8 cellular contexts compared by ENCODE assay signal in genomic region chr17:40363480-40363838, GRCh38. TPM values are rescaled to one million over a fixed set of nuclear protein-coding genes. Genes with fewer than 3 reads are reported as not detected.
A peak's percentile ranks its signal among the peaks of the same experiment; 100 is the strongest.
DNase-seq lines count a peak whose midpoint lies in the region; ATAC-seq and TF ChIP-seq lines count a peak whose summit lies in the region.

No MANE protein-coding gene starts in this region.

- peaks cover 20% of the 10 kb centered on the region for H3K4me1 ChIP-seq in mononuclear cell (ENCODE audit: insufficient read depth, low read length)

- peak; percentile 8 for ATAC-seq in HG02642 (IDR thresholded peaks at IDR 0.05; ENCODE audit: poor library complexity, unreplicated experiment)
- no peak for ATAC-seq in left lobe of liver

- H3K9me3 ChIP-seq in mononuclear cell (ENCODE audit: low read depth, low read length) = no peaks in the 10 kb centered on the region

- H3K27me3 ChIP-seq in mononuclear cell (ENCODE audit: insufficient read depth, low read length) = peaks cover 22% of the 10 kb centered on the region

- peak overlapping the region; percentile 48 to 64 for H3K4me3 ChIP-seq in cardiac fibroblast (replicated peaks in 1 of 2; ENCODE audit: low read depth in 2 of 2, low read length in 2 of 2)
- H3K4me3 ChIP-seq in mononuclear cell (ENCODE audit: low read length) = peak overlapping the region; percentile 29

- no peak for TF ChIP-seq CTCF in cardiac fibroblast (IDR thresholded peaks at IDR 0.05; ENCODE audit: low read depth, low read length)

- DNase-seq in AG20443 (ENCODE audit: low spot score) (peak; percentile 66), cardiac fibroblast (ENCODE audit: low read depth in 2 of 2) (peak in 1 of 2 donors; percentile 48), A172 (ENCODE audit: low spot score) (no peak), COLO829 (ENCODE audit: low spot score) (no peak), dedifferentiated amniotic fluid mesenchymal stem cell (ENCODE audit: extremely low spot score) (no peak), left lobe of liver (ENCODE audit: low spot score) (no peak)

RNA-seq across cellular contexts. Expression of gene GJD3, which starts 1.1 kb away (rescaled TPM):
- total RNA-seq in mononuclear cell (0.21 TPM), left lobe of liver (0.68 TPM)
- not detected in 2 replicates for total RNA-seq in A172 (2014; rRNA removed; shearing (Covaris generic))

RNA-seq across cellular contexts. Expression of gene TOP2A, which starts 54.2 kb away (rescaled TPM):
- total RNA-seq in mononuclear cell (1.7 TPM), left lobe of liver (1.8 TPM)
- total RNA-seq in A172 (2014; rRNA removed; shearing (Covaris generic)) = 227 and 241 TPM in 2 replicates

RNA-seq across cellular contexts. Expression of gene RARA, which starts 54.5 kb away (rescaled TPM):
- 67.9 TPM for total RNA-seq in mononuclear cell
- total RNA-seq in A172 (2014; rRNA removed; shearing (Covaris generic)) = 13.7 and 33.2 TPM in 2 replicates
- 21.3 TPM for total RNA-seq in left lobe of liver

Comparison
In these comparisons a context has a peak if more than half of its experiments do, and no peak if none do; other contexts are left out.
1. RNA of gene TOP2A, which starts 54.2 kb away (total RNA-seq): 227 to 241 TPM in A172; 1.8 TPM in left lobe of liver (single experiment) and 1.7 TPM in mononuclear cell (single experiment); every median in the first group is over 10 times any median in the second.